ENCODE assay signal across 1 cellular context in genomic region chr16:14003119-14003570, GRCh38.
TF ChIP-seq lines count a peak whose summit lies in the region.

No MANE protein-coding gene starts in this region.

TF ChIP-seq in SK-N-SH, 30 proteins besides CTCF, POLR2A, EP300 and RAD21:
- TF ChIP-seq MXI1 (IDR thresholded peaks at IDR 0.05; ENCODE audit: low read depth, low read length) (peak; percentile 70), RCOR1 (IDR thresholded peaks at IDR 0.05; ENCODE audit: low read length) (peak; percentile 37; the same call in 1 of the 2 replicates), FOSL2 (IDR thresholded peaks at IDR 0.05; ENCODE audit: borderline replicate concordance, low read depth) (no peak), GATA2 (CRISPR knock-in tag; IDR thresholded peaks at IDR 0.05) (0 out of 2 replicates have a peak, but pooled peaks have one; percentile 9)
